In the genomic region with DNA sequence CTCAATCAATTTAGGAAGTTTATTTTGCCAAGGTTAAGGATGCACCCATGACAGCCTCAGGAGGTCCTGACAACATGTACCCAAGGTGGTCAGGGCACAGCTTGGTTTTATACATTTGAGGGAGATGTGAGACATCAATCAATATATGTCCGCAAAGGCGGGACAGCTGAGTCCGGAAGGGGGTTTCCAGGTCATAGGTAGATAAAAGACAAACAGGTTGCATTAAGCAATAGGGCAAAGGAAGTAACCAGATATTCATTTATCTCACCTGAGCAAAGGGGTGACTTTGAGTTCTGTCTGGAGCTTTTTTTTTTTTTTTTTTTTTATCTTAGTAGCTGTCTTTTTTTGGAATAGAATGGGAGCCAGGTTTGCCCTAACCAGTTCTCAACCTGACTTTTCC, we compare ENCODE assay signal across 31 cellular contexts. TPM values are rescaled to one million over a fixed set of nuclear protein-coding genes. Genes with fewer than 3 reads are reported as not detected.
DNase-seq lines count a peak whose midpoint lies in the region; ATAC-seq and TF ChIP-seq lines count a peak whose summit lies in the region.
"Had no signal": no experiment of that assay in that cellular context is flagged by ENCODE, and none has a peak within 500 bp of the region (broad histone marks: within the 10 kb centered on the region; RNA-seq: fewer than 3 reads in every experiment).

No MANE protein-coding gene starts in this region.

- BruUV-seq in PC-9 (replicated peaks; lab: Mats Ljungman, UMichigan) = no TSS peak

- peaks cover 58% of the 10 kb centered on the region for H3K4me1 ChIP-seq in ACC112 (ENCODE audit: control insufficient read depth, insufficient read depth, low read length, unreplicated experiment)
- peaks cover 58% of the 10 kb centered on the region for H3K4me1 ChIP-seq in PC-9 (replicated peaks; ENCODE audit: insufficient read depth)

- no peaks in the 10 kb centered on the region for H4K20me1 ChIP-seq in PC-9 (ENCODE audit: insufficient read depth)

- no peak for DNase-seq in activated CD4-positive, alpha-beta T cell treated with anti-CD3 and anti-CD28 coated beads for 36 hours
- no peak for DNase-seq in activated CD4-positive, alpha-beta T cell treated with anti-CD3 and anti-CD28 coated beads, Interleukin-2, amount 50 U/mL, for 4 hours
- DNase-seq in PC-9 = peak in 1 of 2 experiments; percentile 49
- DNase-seq in immature natural killer cell = no peak
- no peak for DNase-seq in left lobe of liver (ENCODE audit: low spot score)
- no peak for DNase-seq in ecto neural progenitor cell (ENCODE audit: low spot score)
- DNase-seq: activated CD4-positive, alpha-beta T cell treated with anti-CD3 and anti-CD28 coated beads for 1 hour; activated CD8-positive, alpha-beta memory T cell treated with anti-CD3 and anti-CD28 coated beads, Interleukin-2, amount 50 U/mL, for 4 hours; H9; hypothalamus; KBM-7; left lung; NCI-H1105 treated with DMSO at 0.1 percent for 48 hours; NCI-H2029; NCI-H524 treated with DMSO at 0.1 percent for 48 hours; Peyer's patch; SIG-M5; stomach; thyroid gland had no signal

- H3K9me3 Mint-ChIP-seq in activated CD4-positive, alpha-beta T cell treated with anti-CD3 and anti-CD28 coated beads for 36 hours (ENCODE audit: low read depth) = peaks cover 2% of the 10 kb centered on the region
- H3K9me3 Mint-ChIP-seq in immature natural killer cell = peaks cover 0 to 2% (median 0%) of the 10 kb centered on the region in 6 donors
- H3K9me3 Mint-ChIP-seq: activated T-helper 17 cell treated with anti-CD3 and anti-CD28 coated beads, Interleukin-2, amount 50 U/mL, for 72 hours; H9 had no signal

- H3K4me2 ChIP-seq in PC-9 = peak overlapping the region; percentile 40; the same call in 1 of the 2 replicates

- H2AFZ ChIP-seq in ACC112 (ENCODE audit: low read length, unreplicated experiment) (no peak overlapping the region), PC-9 (no peak overlapping the region)

- no peaks in the 10 kb centered on the region for H3K27me3 Mint-ChIP-seq in activated CD4-positive, alpha-beta T cell treated with anti-CD3 and anti-CD28 coated beads for 36 hours
- H3K27me3 Mint-ChIP-seq in immature natural killer cell (ENCODE audit: low read depth in 3 of 3) = no peaks in the 10 kb centered on the region
- H3K27me3 Mint-ChIP-seq: activated T-helper 17 cell treated with anti-CD3 and anti-CD28 coated beads, Interleukin-2, amount 50 U/mL, for 72 hours had no signal

- peaks cover 31% of the 10 kb centered on the region for H3K4me1 Mint-ChIP-seq in activated CD4-positive, alpha-beta T cell treated with anti-CD3 and anti-CD28 coated beads for 36 hours
- H3K4me1 Mint-ChIP-seq in immature natural killer cell = peaks cover 38 to 42% of the 10 kb centered on the region in 2 donors

- ATAC-seq in activated CD4-positive, alpha-beta T cell treated with anti-CD3 and anti-CD28 coated beads for 36 hours = no peak
- ATAC-seq in HG03135 (IDR thresholded peaks at IDR 0.05; ENCODE audit: unreplicated experiment) (no peak), left lobe of liver (no peak)
- ATAC-seq: activated T-helper 17 cell treated with anti-CD3 and anti-CD28 coated beads, Interleukin-2, amount 50 U/mL, for 72 hours; left lung had no signal

- intact Hi-C loops in activated CD4-positive, alpha-beta T cell treated with anti-CD3 and anti-CD28 coated beads for 36 hours (cut with DNase I, micrococcal nuclease) = loop anchor here in 1 of 2 experiments (10.0 kb wide), 2 partner anchors 612 to 1018 kb away; partner anchors contain the start of genes CNGA4, FHIP1B and TRIM68
- intact Hi-C loops in PC-9 (cut with micrococcal nuclease; ENCODE audit: unreplicated experiment) = no loop called here

- no peak overlapping the region for H3K4me3 Mint-ChIP-seq in activated CD4-positive, alpha-beta T cell treated with anti-CD3 and anti-CD28 coated beads for 36 hours
- peak overlapping the region; percentile 10 to 47 (median 21) for H3K4me3 Mint-ChIP-seq in immature natural killer cell
- H3K4me3 Mint-ChIP-seq: brain, H9 had no signal

- CTCF ChIA-PET in activated CD4-positive, alpha-beta T cell treated with anti-CD3 and anti-CD28 coated beads for 36 hours (lab: Charles Lee) = no interaction called here
- CTCF ChIA-PET in PC-9 (lab: Charles Lee) = no interaction called here

- H3K79me2 ChIP-seq in ACC112 (ENCODE audit: control insufficient read depth, insufficient read depth, low read length, unreplicated experiment) (peaks cover 13% of the 10 kb centered on the region), PC-9 (ENCODE audit: low read depth) (no peaks in the 10 kb centered on the region)

- no peak overlapping the region for H3K4me3 ChIP-seq in ACC112 (ENCODE audit: low read depth, low read length)
- no peak overlapping the region for H3K4me3 ChIP-seq in PC-9
- H3K4me3 ChIP-seq: left lung, Peyer's patch, stomach, thyroid gland had no signal

- H3K36me3 Mint-ChIP-seq in activated CD4-positive, alpha-beta T cell treated with anti-CD3 and anti-CD28 coated beads for 36 hours (ENCODE audit: low read depth) = peaks cover 7% of the 10 kb centered on the region
- H3K36me3 Mint-ChIP-seq in immature natural killer cell = peaks cover 0 to 3% (median 0%) of the 10 kb centered on the region in 3 donors
- H3K36me3 Mint-ChIP-seq: brain had no signal

- H3F3A ChIP-seq in PC-9 (ENCODE audit: insufficient read depth, low read depth) = peaks cover 31% of the 10 kb centered on the region

- no peaks in the 10 kb centered on the region for H3K9me3 ChIP-seq in PC-9 (ENCODE audit: insufficient read depth, low read depth)
- H3K9me3 ChIP-seq: left lung, Peyer's patch, stomach, thyroid gland had no signal

- no peaks in the 10 kb centered on the region for H3K9me2 ChIP-seq in PC-9 (ENCODE audit: insufficient read depth)

- H3K27ac Mint-ChIP-seq in activated CD4-positive, alpha-beta T cell treated with anti-CD3 and anti-CD28 coated beads for 36 hours = peak overlapping the region; percentile 69
- H3K27ac Mint-ChIP-seq in immature natural killer cell = peak overlapping the region in 1 of 6 donors; percentile 79
- H3K27ac Mint-ChIP-seq: activated T-helper 17 cell treated with anti-CD3 and anti-CD28 coated beads, Interleukin-2, amount 50 U/mL, for 72 hours; brain; H9 had no signal

- POLR2A ChIA-PET in activated CD4-positive, alpha-beta T cell treated with anti-CD3 and anti-CD28 coated beads for 36 hours (lab: Charles Lee) = no interaction called here
- POLR2A ChIA-PET in PC-9 (lab: Charles Lee; ENCODE audit: unreplicated experiment) = no interaction called here

- no peak for TF ChIP-seq CTCF in PC-9 (conservative IDR thresholded peaks at IDR 0.05)

- H3K27ac ChIP-seq in ACC112 (ENCODE audit: low read depth, low read length) = peak overlapping the region; percentile 21; the same call in 1 of the 2 replicates
- H3K27ac ChIP-seq in PC-9 = no peak overlapping the region
- H3K27ac ChIP-seq: left lung, Peyer's patch, stomach, thyroid gland had no signal

- H3K27me3 ChIP-seq in ACC112 (ENCODE audit: insufficient read depth, low read length) (no peaks in the 10 kb centered on the region), PC-9 (ENCODE audit: insufficient read depth, low read depth) (no peaks in the 10 kb centered on the region)
- H3K27me3 ChIP-seq: left lung, Peyer's patch, stomach, thyroid gland had no signal

- H3K36me3 ChIP-seq in ACC112 (ENCODE audit: insufficient read depth, low read length) = no peaks in the 10 kb centered on the region
- H3K36me3 ChIP-seq in PC-9 (ENCODE audit: low read depth) = no peaks in the 10 kb centered on the region
- H3K36me3 ChIP-seq: left lung, Peyer's patch, stomach, thyroid gland had no signal

RNA-seq across cellular contexts. Expression of gene TRIM34, which starts 2.0 kb away (rescaled TPM):
- total RNA-seq in activated CD4-positive, alpha-beta T cell treated with anti-CD3 and anti-CD28 coated beads for 36 hours = 10 to 100 TPM; 10.4 to 11.8 TPM
- total RNA-seq in PC-9 (2021) = 3.8 and 7.5 TPM in 2 replicates
- polyA plus RNA-seq in immature natural killer cell = 10 to 100 TPM; 13.6 to 37.6 (median 18.8) TPM
- total RNA-seq in left lobe of liver = 1.3 TPM

RNA-seq across cellular contexts. Expression of gene TRIM6, which starts 26.4 kb away (rescaled TPM):
- under 1 TPM; 0.75 to 0.76 TPM for total RNA-seq in activated CD4-positive, alpha-beta T cell treated with anti-CD3 and anti-CD28 coated beads for 36 hours
- total RNA-seq in PC-9 (2021) (3.9 and 4.8 TPM in 2 replicates), left lobe of liver (0.25 TPM)
- polyA plus RNA-seq in immature natural killer cell = not detected

RNA-seq across cellular contexts. Expression of gene OR52B6, which starts 42.1 kb away (rescaled TPM):
- not detected for total RNA-seq in activated CD4-positive, alpha-beta T cell treated with anti-CD3 and anti-CD28 coated beads for 36 hours
- total RNA-seq in PC-9 (2021) (not detected in 2 replicates), left lobe of liver (not detected)
- polyA plus RNA-seq in immature natural killer cell = not detected
- total RNA-seq: activated T-helper 17 cell treated with anti-CD3 and anti-CD28 coated beads, Interleukin-2, amount 50 U/mL, for 72 hours; chondrocyte; Daoy; H9; HT-29; left lung; MCF 10A; mesenteric fat pad; myocyte; osteoblast; Peyer's patch; stomach; thyroid gland had no signal
- polyA plus RNA-seq: adipose tissue, stomach had no signal
